Comparison of ENCODE assay signal across 26 cellular contexts in the genomic region with DNA sequence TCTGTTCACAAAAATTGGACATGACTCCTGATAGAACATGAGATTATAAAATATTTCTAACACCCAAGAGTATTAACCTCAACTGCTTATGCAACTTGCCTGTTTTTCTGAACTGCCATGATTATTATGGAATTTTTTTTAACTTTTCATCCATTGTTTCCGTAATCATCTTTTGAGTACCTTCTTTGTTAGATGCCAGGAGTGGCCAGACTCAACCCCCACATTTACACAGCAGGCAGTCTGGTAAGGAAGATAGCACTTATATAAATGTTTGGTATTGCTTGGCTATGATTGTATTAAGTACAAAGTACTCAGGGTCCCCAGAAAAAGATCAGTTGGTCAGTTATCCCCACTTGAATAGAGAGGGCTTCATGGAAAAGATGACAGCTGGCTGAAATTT.
DNase-seq lines count a peak whose midpoint lies in the region; FAIRE-seq and TF ChIP-seq lines count a peak whose summit lies in the region.
"Had no signal": no experiment of that assay in that cellular context is flagged by ENCODE, and none has a peak within 500 bp of the region (broad histone marks: within the 10 kb centered on the region; RNA-seq: fewer than 3 reads in every experiment).

No MANE protein-coding gene starts in this region.

- H3K36me3 ChIP-seq in HUES48 (ENCODE audit: control insufficient read depth, insufficient read depth, low read length): no peaks in the 10 kb centered on the region; the same call in 1 of the 2 replicates
- H3K36me3 ChIP-seq in OCI-LY7 (ENCODE audit: insufficient read depth, low read length): no peaks in the 10 kb centered on the region
- no peaks in the 10 kb centered on the region for H3K36me3 ChIP-seq in mesendoderm (ENCODE audit: control insufficient read depth, insufficient read depth, low read length)
- H3K36me3 ChIP-seq in thyroid gland: peaks cover 0 to 3% of the 10 kb centered on the region in 2 donors

- intact Hi-C loops in OCI-LY7 (cut with micrococcal nuclease; ENCODE audit: unreplicated experiment): no loop called here
- intact Hi-C loops in thyroid gland (cut with DNase I): no loop called here

- CTCF ChIA-PET in OCI-LY7 (lab: Charles Lee; ENCODE audit: unreplicated experiment): no interaction called here

- no peaks in the 10 kb centered on the region for H3K27me3 ChIP-seq in HUES48 (ENCODE audit: control insufficient read depth, insufficient read depth, low read length)
- no peaks in the 10 kb centered on the region for H3K27me3 ChIP-seq in mesendoderm (ENCODE audit: insufficient read depth, low read length, poor library complexity)
- no peaks in the 10 kb centered on the region for H3K27me3 ChIP-seq in thyroid gland

- TF ChIP-seq POLR2A in GM12891 (IDR thresholded peaks at IDR 0.05; ENCODE audit: low read depth, low read length) (no peak), thyroid gland (IDR thresholded peaks at IDR 0.05) (no peak)

- H2BK15ac ChIP-seq in mesendoderm (replicated peaks; ENCODE audit: low read depth): no peak overlapping the region

- BruUV-seq in OCI-LY7 (replicated peaks; lab: Mats Ljungman, UMichigan): no TSS peak

- no CpG with 5 or more reads among the region's 1 CpG for WGBS in mesendoderm (ENCODE audit: extremely low coverage, insufficient coverage, low lambda C conversion rate)
- WGBS in thyroid gland, 2 donors: 96 to 97% methylated on average over 1 of the region's 1 CpG

- no peak overlapping the region for H2BK5ac ChIP-seq in mesendoderm (ENCODE audit: low read length)

- peak; percentile 20 for DNase-seq in NCI-H146 (lab: John Stamatoyannopoulos, UW)
- DNase-seq in OCI-LY7 (ENCODE audit: low spot score): no peak
- DNase-seq in mesendoderm: peak; percentile 40
- no peak for DNase-seq in hippocampal formation (lab: John Stamatoyannopoulos, UW)
- DNase-seq in GM12891 (ENCODE audit: insufficient read length, low spot score): no peak
- no peak for DNase-seq in thyroid gland
- DNase-seq: CD8-positive, alpha-beta T cell; DMS 273 treated with DMSO at 0.1 percent for 48 hours; DMS79; EL; GDM1; Kasumi-1; MV-4-11; NCI-H1105; NCI-H1694 treated with DMSO at 0.1 percent for 48 hours; NCI-H446 treated with DMSO at 0.1 percent for 48 hours; NCI-H526 treated with DMSO at 0.1 percent for 48 hours; SIG-M5 had no signal

- H3K79me2 ChIP-seq in OCI-LY7 (ENCODE audit: insufficient read depth, low read depth, low read length) (no peaks in the 10 kb centered on the region), mesendoderm (ENCODE audit: control insufficient read depth, insufficient read depth, low read length) (no peaks in the 10 kb centered on the region)

- no peaks in the 10 kb centered on the region for H3K79me1 ChIP-seq in mesendoderm (ENCODE audit: low read length)

- H3K27ac ChIP-seq in HUES48 (ENCODE audit: low read depth, low read length): peak overlapping the region; percentile 49
- H3K27ac ChIP-seq in OCI-LY7 (ENCODE audit: low read depth, low read length, poor library complexity, severe bottlenecking): no peak overlapping the region
- H3K27ac ChIP-seq in mesendoderm (ENCODE audit: low read depth, low read length): no peak overlapping the region
- H3K27ac ChIP-seq in thyroid gland: no peak overlapping the region
- H3K27ac ChIP-seq: C4-2B, SK-N-MC had no signal

- H3K9me2 ChIP-seq in OCI-LY7 (ENCODE audit: insufficient read depth, low read length): no peaks in the 10 kb centered on the region

- no peak overlapping the region for H4K8ac ChIP-seq in mesendoderm (ENCODE audit: low read depth, low read length)

- TF ChIP-seq CTCF in OCI-LY7 (conservative IDR thresholded peaks at IDR 0.05; ENCODE audit: low read length) (no peak), thyroid gland (IDR thresholded peaks at IDR 0.05) (no peak)

- no peaks in the 10 kb centered on the region for H4K20me1 ChIP-seq in OCI-LY7 (ENCODE audit: insufficient read depth, low read length)

- no peak overlapping the region for H3K56ac ChIP-seq in mesendoderm (ENCODE audit: low read length)

- H3K9ac ChIP-seq in HUES48 (ENCODE audit: low read depth, low read length): no peak overlapping the region
- H3K9ac ChIP-seq in mesendoderm (ENCODE audit: low read length): no peak overlapping the region

- POLR2A ChIA-PET in OCI-LY7 (lab: Charles Lee): no interaction called here

- H3K9me3 ChIP-seq in HUES48 (ENCODE audit: control insufficient read depth, insufficient read depth, low read length): no peaks in the 10 kb centered on the region
- no peaks in the 10 kb centered on the region for H3K9me3 ChIP-seq in OCI-LY7 (ENCODE audit: low read length)
- no peaks in the 10 kb centered on the region for H3K9me3 ChIP-seq in thyroid gland

- no peak for FAIRE-seq in GM12891 (lab: Jason Lieb, UNC)
- FAIRE-seq: GM12878, GM19239, H54, K562, RCC 7860 had no signal

- H3K18ac ChIP-seq in mesendoderm (ENCODE audit: low read length): no peak overlapping the region

- no peak overlapping the region for H4K5ac ChIP-seq in mesendoderm (ENCODE audit: low read length)

- H2AK5ac ChIP-seq in mesendoderm (ENCODE audit: low read length): no peak overlapping the region

- H3K4ac ChIP-seq in mesendoderm (ENCODE audit: low read depth, low read length): no peak overlapping the region

- H3K4me2 ChIP-seq in OCI-LY7 (ENCODE audit: low read length) (no peak overlapping the region), mesendoderm (ENCODE audit: low read length) (no peak overlapping the region)

- H3K4me1 ChIP-seq in HUES48 (ENCODE audit: control insufficient read depth, insufficient read depth, low read length): peaks cover 32% of the 10 kb centered on the region
- H3K4me1 ChIP-seq in OCI-LY7 (ENCODE audit: insufficient read depth, low read length, poor library complexity, severe bottlenecking): peaks cover 15% of the 10 kb centered on the region
- H3K4me1 ChIP-seq in mesendoderm (ENCODE audit: control insufficient read depth, low read depth, low read length): no peaks in the 10 kb centered on the region
- H3K4me1 ChIP-seq in thyroid gland: peaks cover 0 to 3% of the 10 kb centered on the region in 2 donors

- H3K4me3 ChIP-seq in HUES48 (ENCODE audit: low read depth, low read length) (no peak overlapping the region), OCI-LY7 (ENCODE audit: low read depth, low read length, poor library complexity, severe bottlenecking) (no peak overlapping the region), mesendoderm (ENCODE audit: low read length) (no peak overlapping the region), thyroid gland (replicated peaks in 1 of 3) (no peak overlapping the region)
- H3K4me3 ChIP-seq: GM12878, K562, SK-N-MC had no signal

- H2AFZ ChIP-seq in OCI-LY7 (ENCODE audit: low read length): peak overlapping the region; percentile 40; the same call in 1 of the 2 replicates

- H2BK120ac ChIP-seq in mesendoderm (ENCODE audit: low read depth, low read length): no peak overlapping the region

- H3K23ac ChIP-seq in mesendoderm (ENCODE audit: low read length): no peak overlapping the region

TF ChIP-seq in GM12891, 5 proteins besides CTCF, POLR2A, EP300 and RAD21:
- TF ChIP-seq TAF1 (IDR thresholded peaks at IDR 0.05; ENCODE audit: low read depth, low read length) (no peak), SPI1 (IDR thresholded peaks at IDR 0.05; ENCODE audit: low read depth, low read length) (no peak), PAX5 (IDR thresholded peaks at IDR 0.05; ENCODE audit: insufficient read depth, low read length, severe bottlenecking) (no peak), POU2F2 (IDR thresholded peaks at IDR 0.05; ENCODE audit: low read depth, low read length) (no peak), POLR2AphosphoS5 (IDR thresholded peaks at IDR 0.05; ENCODE audit: low read depth, low read length) (no peak)

Comparison
In these comparisons a context has a peak if more than half of its experiments do, and no peak if none do; other contexts are left out.
1. DNase-seq: peak in NCI-H146 (single experiment) and mesendoderm (single experiment); none in OCI-LY7 (single experiment), hippocampal formation (0 of 2), GM12891 (single experiment) and thyroid gland (0 of 2).